14 cellular contexts compared by ENCODE assay signal in the genomic region with DNA sequence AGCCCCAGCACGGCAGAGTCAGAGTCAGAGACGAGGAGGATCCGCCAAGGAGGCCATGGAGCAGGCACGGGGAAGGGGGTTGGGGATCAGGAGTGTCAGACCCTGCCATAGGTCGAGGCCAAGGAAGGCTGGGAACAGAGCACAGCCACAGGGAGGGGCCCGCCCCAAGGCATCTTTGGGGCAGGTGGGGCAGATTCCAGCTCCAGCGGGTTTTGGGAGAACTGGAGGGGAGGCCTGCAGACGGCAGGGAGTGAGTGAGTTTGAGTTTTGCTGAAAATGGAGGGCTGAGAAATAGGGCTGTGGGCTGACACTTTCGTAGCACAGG.
"Had no signal": no experiment of that assay in that cellular context is flagged by ENCODE, and none has a peak within 500 bp of the region (broad histone marks: within the 10 kb centered on the region; RNA-seq: fewer than 3 reads in every experiment).

No MANE protein-coding gene starts in this region.

- H3K4me2 ChIP-seq: hepatocyte had no signal

- H3K79me2 ChIP-seq: hepatocyte had no signal

- H3K27ac ChIP-seq: epithelial cell of prostate, hepatocyte, ovary had no signal

- H3K27me3 Mint-ChIP-seq: activated naive CD8-positive, alpha-beta T cell had no signal

- H3K36me3 Mint-ChIP-seq: memory B cell had no signal

- H3K27me3 ChIP-seq: hepatocyte, ovary had no signal

- ATAC-seq: activated CD4-positive, CD25-positive, alpha-beta regulatory T cell treated with anti-CD3 and anti-CD28 coated beads, Interleukin-2, amount 50 U/mL, for 24 hours; effector memory CD8-positive, alpha-beta T cell; left lobe of liver; naive thymus-derived CD4-positive, alpha-beta T cell; stimulated activated naive B cell treated with anti-CD40 and anti-IgM and Interleukin-4, amounts not matched to agents 10 μg/mL and 1 μg/mL and 100 μg/mL, for 72 hours had no signal

- H3K27ac Mint-ChIP-seq: activated naive CD8-positive, alpha-beta T cell; memory B cell; stimulated activated naive B cell treated with anti-CD40 and anti-IgM and Interleukin-4, amounts not matched to agents 10 μg/mL and 1 μg/mL and 100 μg/mL, for 72 hours; T-helper 1 cell treated with Interleukin-12 subunit alpha and Interleukin-12 subunit beta and Interleukin-4 antibody, amounts not matched to agents 30 μg/mL and 1 μg/mL, for 36 hours had no signal

- H3K9me3 Mint-ChIP-seq: effector memory CD8-positive, alpha-beta T cell; memory B cell; naive thymus-derived CD4-positive, alpha-beta T cell; stimulated activated naive B cell treated with anti-CD40 and anti-IgM and Interleukin-4, amounts not matched to agents 10 μg/mL and 1 μg/mL and 100 μg/mL, for 72 hours; T-helper 1 cell treated with Interleukin-12 subunit alpha and Interleukin-12 subunit beta and Interleukin-4 antibody, amounts not matched to agents 30 μg/mL and 1 μg/mL, for 36 hours had no signal

- H3K4me3 ChIP-seq: hepatocyte, ovary had no signal

- DNase-seq: activated CD4-positive, alpha-beta T cell treated with anti-CD3 and anti-CD28 coated beads, Interleukin-2, amount 50 U/mL, for 4 hours; effector memory CD8-positive, alpha-beta T cell; foreskin fibroblast; naive thymus-derived CD4-positive, alpha-beta T cell; stimulated activated CD4-positive, alpha-beta T cell treated with anti-CD3 and anti-CD28 coated beads, Interleukin-4, amount 100 ng/mL, for 4 hours; stimulated activated naive B cell treated with anti-CD40 and anti-IgM and Interleukin-4, amounts not matched to agents 10 μg/mL and 1 μg/mL and 100 μg/mL, for 72 hours had no signal

- H3K4me3 Mint-ChIP-seq: activated naive CD8-positive, alpha-beta T cell; effector memory CD8-positive, alpha-beta T cell; memory B cell; naive thymus-derived CD4-positive, alpha-beta T cell; stimulated activated naive B cell treated with anti-CD40 and anti-IgM and Interleukin-4, amounts not matched to agents 10 μg/mL and 1 μg/mL and 100 μg/mL, for 72 hours; T-helper 1 cell treated with Interleukin-12 subunit alpha and Interleukin-12 subunit beta and Interleukin-4 antibody, amounts not matched to agents 30 μg/mL and 1 μg/mL, for 36 hours had no signal

- H3K36me3 ChIP-seq: ovary had no signal

- H3K9me3 ChIP-seq: ovary had no signal
